ENCODE assay signal across 8 cellular contexts in the genomic region with DNA sequence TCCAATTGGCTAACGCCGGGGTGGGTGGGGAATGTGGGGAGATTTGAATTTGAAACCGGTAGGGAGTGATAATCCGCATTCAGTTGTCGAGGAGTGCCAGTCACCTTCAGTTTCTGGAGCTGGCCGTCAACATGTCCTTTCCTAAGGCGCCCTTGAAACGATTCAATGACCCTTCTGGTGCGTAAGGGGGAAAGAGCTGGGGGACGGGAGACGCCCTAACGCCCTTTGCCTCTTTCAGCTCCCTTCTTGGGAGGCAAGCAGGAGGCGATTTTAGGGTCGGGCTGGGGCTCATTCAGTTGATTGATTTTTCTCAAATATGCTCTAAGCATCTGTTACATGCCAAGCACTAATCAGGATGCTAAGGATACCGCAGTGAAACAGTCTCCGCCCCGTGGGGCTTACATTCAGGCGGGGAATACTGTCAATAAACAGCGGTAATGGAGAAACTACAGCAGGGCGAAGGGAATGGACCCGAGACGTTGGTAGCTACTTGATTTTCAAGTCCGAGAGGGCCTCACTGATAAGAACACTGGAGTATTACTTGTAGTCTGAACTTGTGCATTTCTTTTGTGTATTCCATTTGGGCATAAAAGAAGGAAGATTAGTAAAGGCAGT. TPM values are rescaled to one million over a fixed set of nuclear protein-coding genes. Genes with fewer than 3 reads are reported as not detected.
DNase-seq lines count a peak whose midpoint lies in the region; ATAC-seq, FAIRE-seq and TF ChIP-seq lines count a peak whose summit lies in the region.

HMMR (plus strand) TSS at position 71 of the 615 bp plus-strand sequence; CDS start at position 132, 61 bp downstream.

- DNase-seq in right atrium auricular region (ENCODE audit: low spot score) (no peak), Right ventricle myocardium inferior (ENCODE audit: missing footprints) (no peak), MV-4-11 (lab: John Stamatoyannopoulos, UW) (peak; percentile 43), keratinocyte (ENCODE audit: low read depth, low spot score) (no peak), thoracic aorta (ENCODE audit: low spot score) (no peak), CD1c-positive myeloid dendritic cell (ENCODE audit: extremely low spot score) (no peak)
- peak; percentile 11 for DNase-seq in activated naive CD8-positive, alpha-beta T cell treated with anti-CD3 and anti-CD28 coated beads for 36 hours

- peaks cover 32% of the 10 kb centered on the region for H3K36me3 Mint-ChIP-seq in activated naive CD8-positive, alpha-beta T cell treated with anti-CD3 and anti-CD28 coated beads for 36 hours

- no peaks in the 10 kb centered on the region for H3K9me3 ChIP-seq in right atrium auricular region
- no peaks in the 10 kb centered on the region for H3K9me3 ChIP-seq in keratinocyte (ENCODE audit: control insufficient read depth, low read depth, low read length)
- H3K9me3 ChIP-seq in thoracic aorta: no peaks in the 10 kb centered on the region

- ATAC-seq in Right ventricle myocardium inferior: no peak
- no peak for ATAC-seq in thoracic aorta (ENCODE audit: insufficient number of reproducible peaks, low FRiP score, low read depth)
- ATAC-seq in HG02588 (IDR thresholded peaks at IDR 0.05; ENCODE audit: unreplicated experiment): no peak

- H3K4me3 Mint-ChIP-seq in activated naive CD8-positive, alpha-beta T cell treated with anti-CD3 and anti-CD28 coated beads for 36 hours: peak within 1 kb of the TSS; percentile 96

- H3K27me3 ChIP-seq in right atrium auricular region: no peaks in the 10 kb centered on the region
- H3K27me3 ChIP-seq in keratinocyte (ENCODE audit: control insufficient read depth, extremely low read depth, insufficient read depth, low read length): no peaks in the 10 kb centered on the region
- H3K27me3 ChIP-seq in thoracic aorta (replicated peaks; ENCODE audit: insufficient read depth): no peaks in the 10 kb centered on the region

- H3K36me3 ChIP-seq in right atrium auricular region: no peaks in the 10 kb centered on the region
- H3K36me3 ChIP-seq in keratinocyte (ENCODE audit: control insufficient read depth in 2 of 2, extremely low read depth in 1 of 2, insufficient read depth in 2 of 2, low read length in 2 of 2): no peaks in the 10 kb centered on the region
- H3K36me3 ChIP-seq in thoracic aorta: no peaks in the 10 kb centered on the region

- dilution Hi-C loops in keratinocyte (cut with MboI; ENCODE audit: extremely low pct_ligation_motif_present, low sequenced_read_pairs): no loop called here

- H3K27me3 Mint-ChIP-seq in activated naive CD8-positive, alpha-beta T cell treated with anti-CD3 and anti-CD28 coated beads for 36 hours: peaks cover 4% of the 10 kb centered on the region

- H4K20me1 ChIP-seq in keratinocyte (ENCODE audit: control insufficient read depth, extremely low read depth, insufficient read depth, low read length): no peaks in the 10 kb centered on the region

- H3K79me2 ChIP-seq in keratinocyte (ENCODE audit: control insufficient read depth, insufficient read depth, low read length): peaks cover 39% of the 10 kb centered on the region

- H3K4me1 Mint-ChIP-seq in activated naive CD8-positive, alpha-beta T cell treated with anti-CD3 and anti-CD28 coated beads for 36 hours: peaks cover 18% of the 10 kb centered on the region

- intact Hi-C loops in Right ventricle myocardium inferior (cut with DNase I): loop anchor here (1.0 kb wide), 1 partner anchor 45 kb away; the partner anchor contains the start of gene MAT2B

- H3K4me3 ChIP-seq in right atrium auricular region: peak within 1 kb of the TSS; percentile 65 to 84
- H3K4me3 ChIP-seq in keratinocyte (ENCODE audit: control insufficient read depth in 2 of 3, extremely low read depth in 1 of 3, insufficient read depth in 2 of 3, low read depth in 1 of 3, low read length in 3 of 3): peak within 1 kb of the TSS; percentile 70 to 94 (median 90)
- peak within 1 kb of the TSS; percentile 69 for H3K4me3 ChIP-seq in thoracic aorta

- peak within 1 kb of the TSS; percentile 95 for H3K4me2 ChIP-seq in keratinocyte (ENCODE audit: control insufficient read depth, extremely low read depth, insufficient read depth, low read depth, low read length)

- TF ChIP-seq CTCF in right atrium auricular region (IDR thresholded peaks at IDR 0.05): no peak
- TF ChIP-seq CTCF in keratinocyte (optimal IDR thresholded peaks at IDR 0.05 in 1 of 3, IDR thresholded peaks at IDR 0.05 in 1 of 3, conservative IDR thresholded peaks at IDR 0.05 in 1 of 3; ENCODE audit: extremely low read depth in 1 of 3, insufficient read depth in 2 of 3, low read length in 3 of 3): no peak
- TF ChIP-seq CTCF in thoracic aorta (IDR thresholded peaks at IDR 0.05): no peak

- H3K27ac ChIP-seq in right atrium auricular region (peak within 1 kb of the TSS; percentile 96), keratinocyte (ENCODE audit: control insufficient read depth, insufficient read depth, low read length) (peak within 1 kb of the TSS; percentile 98), thoracic aorta (peak within 1 kb of the TSS; percentile 81 to 88)

- FAIRE-seq in keratinocyte (lab: Jason Lieb, UNC): no peak

- H3K9me3 Mint-ChIP-seq in activated naive CD8-positive, alpha-beta T cell treated with anti-CD3 and anti-CD28 coated beads for 36 hours: no peaks in the 10 kb centered on the region

- H2AFZ ChIP-seq in keratinocyte (ENCODE audit: control insufficient read depth, low read length): peak within 1 kb of the TSS; percentile 94

- H3K9ac ChIP-seq in keratinocyte (ENCODE audit: control insufficient read depth, extremely low read depth, insufficient read depth, low read length): peak within 1 kb of the TSS; percentile 93

- H3K4me1 ChIP-seq in right atrium auricular region: peaks cover 0 to 35% of the 10 kb centered on the region in 2 donors
- peaks cover 5% of the 10 kb centered on the region for H3K4me1 ChIP-seq in keratinocyte (ENCODE audit: control insufficient read depth, extremely low read depth, insufficient read depth, low read length)
- peaks cover 15 to 43% of the 10 kb centered on the region in 2 donors for H3K4me1 ChIP-seq in thoracic aorta (ENCODE audit: control insufficient read depth in 1 of 2, low read depth in 2 of 2)

- no peaks in the 10 kb centered on the region for H3K9me1 ChIP-seq in keratinocyte (ENCODE audit: control insufficient read depth, extremely low read depth, insufficient read depth, low read length)

- peak within 1 kb of the TSS; percentile 99 for H3K27ac Mint-ChIP-seq in activated naive CD8-positive, alpha-beta T cell treated with anti-CD3 and anti-CD28 coated beads for 36 hours

RNA-seq across cellular contexts. Expression of gene HMMR, which starts in this region (rescaled TPM):
- total RNA-seq in right atrium auricular region (1 to 10 TPM in 1 of 2 donors, under 1 TPM in 1; 0.43 to 2.0 TPM), Right ventricle myocardium inferior (0.92 TPM), thoracic aorta (1 to 10 TPM in 1 of 2 donors, not detected in 1; 1.1 TPM)
- 10 to 100 TPM; 85.0 to 88.6 TPM for total RNA-seq in activated naive CD8-positive, alpha-beta T cell treated with anti-CD3 and anti-CD28 coated beads for 36 hours
- 1.5 to 16.2 TPM (median 7.7 TPM) in 3 replicates for polyA plus RNA-seq in keratinocyte
- 1.3 TPM for polyA plus RNA-seq in keratinocyte (2011; ENCODE audit: low read depth)
- polyA plus RNA-seq in keratinocyte (2011; cell fraction: cytosol; rRNA removed): 2.4 and 3.7 TPM in 2 replicates
- 1.1 and 2.8 TPM in 2 replicates for polyA plus RNA-seq in keratinocyte (2011; cell fraction: nucleus; rRNA removed)
- polyA plus RNA-seq in keratinocyte (2012; ENCODE audit: low replicate concordance): 0.27 and 10.7 TPM in 2 replicates
- 0.59 to 5.1 TPM in 2 of 3 replicates, not detected in the other for polyA minus RNA-seq in keratinocyte
- not detected for polyA minus RNA-seq in keratinocyte (2011; cell fraction: cytosol; rRNA and poly(A)+ RNA removed)
- polyA minus RNA-seq in keratinocyte (2011; cell fraction: nucleus; rRNA and poly(A)+ RNA removed): 1.6 and 1.7 TPM in 2 replicates

Comparison
In these comparisons a context has a peak if more than half of its experiments do, and no peak if none do; other contexts are left out.
1. RNA of gene HMMR (total RNA-seq): 85.0 to 88.6 TPM in activated naive CD8-positive, alpha-beta T cell treated with anti-CD3 and anti-CD28 coated beads for 36 hours; 0.43 to 2.0 TPM in right atrium auricular region, 1.1 TPM in thoracic aorta and 0.92 TPM in Right ventricle myocardium inferior (single experiment); every median in the first group is over 10 times any median in the second.
2. DNase-seq: peak in MV-4-11 (single experiment) and activated naive CD8-positive, alpha-beta T cell treated with anti-CD3 and anti-CD28 coated beads for 36 hours (single experiment); none in right atrium auricular region (single experiment), Right ventricle myocardium inferior (single experiment), keratinocyte (single experiment), thoracic aorta (single experiment) and CD1c-positive myeloid dendritic cell (single experiment).
3. Peak in every context shown above with its lines, with median percentiles within 50 percentile points of each other: H3K27ac ChIP-seq and H3K4me3 ChIP-seq.